ENCODE assay signal across 8 cellular contexts in genomic region chr7:100673302-100673941, GRCh38. TPM values are rescaled to one million over a fixed set of nuclear protein-coding genes. Genes with fewer than 3 reads are reported as not detected.
DNase-seq lines count a peak whose midpoint lies in the region; ATAC-seq and TF ChIP-seq lines count a peak whose summit lies in the region.

TSS of gene GNB2 (plus strand) at chr7:100673740. CDS start at chr7:100676266, 2,526 bp downstream.

- H3K27me3 ChIP-seq in kidney epithelial cell (ENCODE audit: control insufficient read depth, insufficient read depth, low read length) = no peaks in the 10 kb centered on the region

- TF ChIP-seq CTCF in chondrocyte (IDR thresholded peaks at IDR 0.05) (no peak), kidney epithelial cell (IDR thresholded peaks at IDR 0.05; ENCODE audit: insufficient read depth, low read length, poor library complexity, severe bottlenecking) (no peak)

- H3K4me1 Mint-ChIP-seq in chondrocyte (ENCODE audit: low read depth) = peaks cover 6% of the 10 kb centered on the region

- DNase-seq in AG20443 (ENCODE audit: low spot score) = peak; percentile 99
- DNase-seq in NCI-H510A treated with DMSO at 0.1 percent for 48 hours (lab: John Stamatoyannopoulos, UW) = peak; percentile 78
- peak; percentile 98 to 99 for DNase-seq in activated CD4-positive, alpha-beta T cell treated with anti-CD3 and anti-CD28 coated beads for 24 hours (ENCODE audit: low read depth in 2 of 2)
- peak; percentile 100 for DNase-seq in chondrocyte (ENCODE audit: low spot score)
- peak; percentile 83 for DNase-seq in kidney epithelial cell (ENCODE audit: low read depth)
- DNase-seq in stimulated activated CD4-positive, alpha-beta T cell treated with anti-CD3 and anti-CD28 coated beads, Interleukin-15, amount 100 ng/mL, for 48 hours (ENCODE audit: low read depth in 2 of 2) = peak; percentile 99

- H3K36me3 ChIP-seq in kidney epithelial cell (ENCODE audit: control insufficient read depth, insufficient read depth, low read length) = peaks cover 2% of the 10 kb centered on the region

- peaks cover 3% of the 10 kb centered on the region for H3K36me3 Mint-ChIP-seq in chondrocyte (ENCODE audit: low read depth)

- no peaks in the 10 kb centered on the region for H3K9me3 Mint-ChIP-seq in chondrocyte (ENCODE audit: low read depth)

- peak within 1 kb of the TSS; percentile 93 for H3K4me3 Mint-ChIP-seq in chondrocyte (ENCODE audit: unreplicated experiment)

- H3K4me3 ChIP-seq in kidney epithelial cell (ENCODE audit: low read depth, low read length) = peak within 1 kb of the TSS; percentile 94

- H3K27me3 Mint-ChIP-seq in chondrocyte (ENCODE audit: low read depth) = peaks cover 3% of the 10 kb centered on the region

- peak; percentile 30 for TF ChIP-seq POLR2A in GM19193 (IDR thresholded peaks at IDR 0.05; ENCODE audit: extremely low read depth, insufficient read depth, insufficient read length)

- peak; percentile 71 for ATAC-seq in HG03439 (IDR thresholded peaks at IDR 0.05; ENCODE audit: unreplicated experiment)

- peak within 1 kb of the TSS; percentile 97 for H3K27ac Mint-ChIP-seq in chondrocyte (ENCODE audit: unreplicated experiment)

RNA-seq across cellular contexts. Expression of gene GNB2, which starts in this region (rescaled TPM):
- 191 to 204 TPM (median 202 TPM) in 3 replicates for total RNA-seq in chondrocyte
- total RNA-seq in kidney epithelial cell = 330 and 391 TPM in 2 replicates

Comparison
In these comparisons a context has a peak if more than half of its experiments do, and no peak if none do; other contexts are left out.
1. Peak in every context shown above with its lines: DNase-seq, ATAC-seq and H3K4me3 ChIP-seq.